In genomic region chr3:31978553-31978952, GRCh38 we compare ENCODE assay signal across 1 cellular context.
TF ChIP-seq lines count a peak whose summit lies in the region.

No MANE protein-coding gene starts in this region.

TF ChIP-seq in HCT116, 20 proteins besides CTCF, POLR2A, EP300 and RAD21:
- TF ChIP-seq REST (IDR thresholded peaks at IDR 0.05; ENCODE audit: low read depth) (no peak), ZBTB33 (IDR thresholded peaks at IDR 0.05; ENCODE audit: extremely low read depth, insufficient replicate concordance, low read length) (no peak)
